Comparison of ENCODE assay signal across 20 cellular contexts in the genomic region with DNA sequence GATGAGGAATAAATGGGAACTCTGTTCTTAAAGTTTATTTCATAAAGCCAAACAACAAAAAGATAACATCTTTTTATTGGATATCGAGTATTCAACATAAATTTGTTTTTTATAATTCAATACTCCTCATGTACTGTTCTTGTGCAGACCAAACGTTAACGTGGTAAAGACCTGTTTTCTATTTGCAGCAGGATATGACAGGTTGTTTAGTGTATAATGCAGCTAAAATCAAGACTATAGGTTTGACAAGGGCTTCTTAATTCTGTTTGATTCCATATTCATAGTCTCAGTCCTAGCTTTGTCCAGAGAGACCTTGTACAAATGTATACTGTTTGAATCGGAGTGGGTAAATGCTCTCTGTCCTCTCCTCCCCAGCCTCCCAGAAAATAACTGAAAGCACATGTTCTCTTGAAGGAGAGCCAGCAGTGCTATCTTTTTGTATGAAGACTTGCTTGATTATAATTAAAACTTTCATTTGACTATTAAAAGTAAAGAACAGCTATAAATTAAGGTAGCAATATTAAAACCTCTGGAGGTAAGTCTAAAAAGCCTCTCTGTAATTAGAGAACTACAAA. TPM values are rescaled to one million over a fixed set of nuclear protein-coding genes. Genes with fewer than 3 reads are reported as not detected.
DNase-seq lines count a peak whose midpoint lies in the region; ATAC-seq and TF ChIP-seq lines count a peak whose summit lies in the region.
"Had no signal": no experiment of that assay in that cellular context is flagged by ENCODE, and none has a peak within 500 bp of the region (broad histone marks: within the 10 kb centered on the region; RNA-seq: fewer than 3 reads in every experiment).

No MANE protein-coding gene starts in this region.

- H3K36me3 ChIP-seq in Panc1 (ENCODE audit: control insufficient read depth, insufficient read depth, low read length): no peaks in the 10 kb centered on the region
- H3K36me3 ChIP-seq in esophagus muscularis mucosa: no peaks in the 10 kb centered on the region
- no peaks in the 10 kb centered on the region for H3K36me3 ChIP-seq in stomach
- H3K36me3 ChIP-seq: Peyer's patch had no signal

- ATAC-seq in Panc1: no peak

- POLR2A ChIA-PET in Panc1 (lab: Charles Lee): no interaction called here

- H3K27ac ChIP-seq in Panc1 (ENCODE audit: low read length): peak overlapping the region; percentile 54; the same call in 1 of the 2 replicates
- H3K27ac ChIP-seq in esophagus muscularis mucosa (replicated peaks in 1 of 4): peak overlapping the region; percentile 10 to 22 (median 20)
- peak overlapping the region in 4 of 5 donors; percentile 39 to 77 (median 62) for H3K27ac ChIP-seq in stomach
- H3K27ac ChIP-seq: Peyer's patch had no signal

- in situ Hi-C loops in Panc1 (cut with HindIII; ENCODE audit: low pct_unique_long_range_greater_than_20kb, low sequenced_read_pairs): no loop called here

- 64% methylated on average over 4 of the region's 4 CpGs for WGBS in esophagus muscularis mucosa
- WGBS in stomach, 5 donors: 38 to 66% (median 53%) methylated on average over 4 of the region's 4 CpGs

- H3K27ac Mint-ChIP-seq in activated naive CD4-positive, alpha-beta T cell treated with anti-CD3 and anti-CD28 coated beads for 36 hours: peak overlapping the region; percentile 75
- no peak overlapping the region for H3K27ac Mint-ChIP-seq in activated T-helper 1 cell treated with anti-CD3 and anti-CD28 coated beads, Interleukin-12 subunit alpha, Interleukin-12 subunit beta, Interleukin-2, Interleukin-4 antibody, amounts not matched to agents 30 ng/mL and 10 ng/mL and 1 ng/mL, durations not matched to agents 14 hours and 24 hours and 36 hours

- TF ChIP-seq POLR2A in esophagus muscularis mucosa (IDR thresholded peaks at IDR 0.05; ENCODE audit: low read depth) (no peak), stomach (IDR thresholded peaks at IDR 0.05) (no peak)

- intact Hi-C loops in activated naive CD4-positive, alpha-beta T cell treated with anti-CD3 and anti-CD28 coated beads for 36 hours (cut with micrococcal nuclease): no loop called here
- intact Hi-C loops in Panc1 (cut with micrococcal nuclease; ENCODE audit: unreplicated experiment): no loop called here
- intact Hi-C loops in esophagus muscularis mucosa (cut with DNase I): no loop called here
- intact Hi-C loops in stomach (cut with DNase I; ENCODE audit: low total_unique reads): no loop called here
- intact Hi-C loops in activated T-helper 1 cell treated with anti-CD3 and anti-CD28 coated beads, Interleukin-12 subunit alpha, Interleukin-12 subunit beta, Interleukin-2, Interleukin-4 antibody, amounts not matched to agents 30 ng/mL and 10 ng/mL and 1 ng/mL, durations not matched to agents 14 hours and 24 hours and 36 hours (cut with micrococcal nuclease): no loop called here

- H3K4me3 Mint-ChIP-seq in activated naive CD4-positive, alpha-beta T cell treated with anti-CD3 and anti-CD28 coated beads for 36 hours: peak overlapping the region; percentile 15
- no peak overlapping the region for H3K4me3 Mint-ChIP-seq in activated T-helper 1 cell treated with anti-CD3 and anti-CD28 coated beads, Interleukin-12 subunit alpha, Interleukin-12 subunit beta, Interleukin-2, Interleukin-4 antibody, amounts not matched to agents 30 ng/mL and 10 ng/mL and 1 ng/mL, durations not matched to agents 14 hours and 24 hours and 36 hours
- H3K4me3 Mint-ChIP-seq: CD14-positive monocyte had no signal

- CTCF ChIA-PET in activated naive CD4-positive, alpha-beta T cell treated with anti-CD3 and anti-CD28 coated beads for 36 hours (lab: Charles Lee): interaction anchor here (2.2 kb wide), 1 partner anchor 100 kb away, joined by 8 read pairs; no protein-coding TSS in a partner anchor
- CTCF ChIA-PET in Panc1 (lab: Charles Lee): no interaction called here

- H3K9me3 ChIP-seq in Panc1 (ENCODE audit: control insufficient read depth, insufficient read depth, low read depth, low read length) (no peaks in the 10 kb centered on the region), esophagus muscularis mucosa (no peaks in the 10 kb centered on the region), stomach (no peaks in the 10 kb centered on the region)
- H3K9me3 ChIP-seq: Peyer's patch had no signal

- peaks cover 67% of the 10 kb centered on the region for H3K4me1 Mint-ChIP-seq in activated naive CD4-positive, alpha-beta T cell treated with anti-CD3 and anti-CD28 coated beads for 36 hours (ENCODE audit: low read depth)
- H3K4me1 Mint-ChIP-seq in activated T-helper 1 cell treated with anti-CD3 and anti-CD28 coated beads, Interleukin-12 subunit alpha, Interleukin-12 subunit beta, Interleukin-2, Interleukin-4 antibody, amounts not matched to agents 30 ng/mL and 10 ng/mL and 1 ng/mL, durations not matched to agents 14 hours and 24 hours and 36 hours (ENCODE audit: low read depth): peaks cover 30% of the 10 kb centered on the region

- peaks cover 1% of the 10 kb centered on the region for H3K36me3 Mint-ChIP-seq in activated naive CD4-positive, alpha-beta T cell treated with anti-CD3 and anti-CD28 coated beads for 36 hours (ENCODE audit: low read depth)
- H3K36me3 Mint-ChIP-seq in activated T-helper 1 cell treated with anti-CD3 and anti-CD28 coated beads, Interleukin-12 subunit alpha, Interleukin-12 subunit beta, Interleukin-2, Interleukin-4 antibody, amounts not matched to agents 30 ng/mL and 10 ng/mL and 1 ng/mL, durations not matched to agents 14 hours and 24 hours and 36 hours (ENCODE audit: low read depth): no peaks in the 10 kb centered on the region
- H3K36me3 Mint-ChIP-seq: CD14-positive monocyte had no signal

- no peaks in the 10 kb centered on the region for H3K9me3 Mint-ChIP-seq in activated naive CD4-positive, alpha-beta T cell treated with anti-CD3 and anti-CD28 coated beads for 36 hours
- H3K9me3 Mint-ChIP-seq in activated T-helper 1 cell treated with anti-CD3 and anti-CD28 coated beads, Interleukin-12 subunit alpha, Interleukin-12 subunit beta, Interleukin-2, Interleukin-4 antibody, amounts not matched to agents 30 ng/mL and 10 ng/mL and 1 ng/mL, durations not matched to agents 14 hours and 24 hours and 36 hours: peaks cover 5% of the 10 kb centered on the region

- no TSS peak for BruUV-seq in Panc1 (replicated peaks; lab: Mats Ljungman, UMichigan)

- no peak for DNase-seq in activated naive CD4-positive, alpha-beta T cell treated with anti-CD3 and anti-CD28 coated beads for 36 hours
- no peak for DNase-seq in activated naive CD4-positive, alpha-beta T cell (lab: John Stamatoyannopoulos, UW)
- DNase-seq in Panc1 (ENCODE audit: low read depth, low spot score) (no peak), esophagus muscularis mucosa (ENCODE audit: extremely low spot score) (no peak), stomach (no peak), NCI-H2227 treated with DMSO at 0.1 percent for 48 hours (lab: John Stamatoyannopoulos, UW) (no peak), HuH-7.5 (ENCODE audit: low spot score) (no peak)
- no peak for DNase-seq in activated T-helper 1 cell treated with anti-CD3 and anti-CD28 coated beads, Interleukin-12 subunit alpha, Interleukin-12 subunit beta, Interleukin-2, Interleukin-4 antibody, amounts not matched to agents 30 ng/mL and 10 ng/mL and 1 ng/mL, durations not matched to agents 14 hours and 24 hours and 36 hours (ENCODE audit: low spot score)
- DNase-seq: COR-L47, KG1, NCI-H1436, NCI-H2029, NCI-H2171 treated with DMSO at 0.1 percent for 48 hours, NCI-H510A treated with DMSO at 0.1 percent for 48 hours, Peyer's patch, Right ventricle myocardium superior had no signal

- peaks cover 12% of the 10 kb centered on the region for H3K4me1 ChIP-seq in Panc1 (ENCODE audit: control insufficient read depth, insufficient read depth, low read length)
- peaks cover 0 to 31% (median 14%) of the 10 kb centered on the region in 4 donors for H3K4me1 ChIP-seq in esophagus muscularis mucosa
- peaks cover 4 to 32% (median 7%) of the 10 kb centered on the region in 4 donors for H3K4me1 ChIP-seq in stomach
- H3K4me1 ChIP-seq: Peyer's patch had no signal

- H3K4me3 ChIP-seq in Panc1 (ENCODE audit: low read depth in 2 of 2, low read length in 2 of 2) (no peak overlapping the region), esophagus muscularis mucosa (no peak overlapping the region), stomach (no peak overlapping the region)
- H3K4me3 ChIP-seq: Peyer's patch had no signal

- TF ChIP-seq EP300 in esophagus muscularis mucosa (IDR thresholded peaks at IDR 0.05) (no peak), stomach (IDR thresholded peaks at IDR 0.05) (no peak)

- no peaks in the 10 kb centered on the region for H3K27me3 Mint-ChIP-seq in activated naive CD4-positive, alpha-beta T cell treated with anti-CD3 and anti-CD28 coated beads for 36 hours (ENCODE audit: low read depth)
- no peaks in the 10 kb centered on the region for H3K27me3 Mint-ChIP-seq in activated T-helper 1 cell treated with anti-CD3 and anti-CD28 coated beads, Interleukin-12 subunit alpha, Interleukin-12 subunit beta, Interleukin-2, Interleukin-4 antibody, amounts not matched to agents 30 ng/mL and 10 ng/mL and 1 ng/mL, durations not matched to agents 14 hours and 24 hours and 36 hours (ENCODE audit: insufficient read depth)

- H3K27me3 ChIP-seq in Panc1 (ENCODE audit: control insufficient read depth, insufficient read depth, low read length): no peaks in the 10 kb centered on the region
- no peaks in the 10 kb centered on the region for H3K27me3 ChIP-seq in esophagus muscularis mucosa
- no peaks in the 10 kb centered on the region for H3K27me3 ChIP-seq in stomach
- H3K27me3 ChIP-seq: Peyer's patch had no signal

- TF ChIP-seq CTCF in Panc1 (IDR thresholded peaks at IDR 0.05) (no peak), esophagus muscularis mucosa (IDR thresholded peaks at IDR 0.05) (no peak), stomach (IDR thresholded peaks at IDR 0.05) (no peak)

RNA-seq across cellular contexts. Expression of a gene that starts 17.7 kb away (rescaled TPM):
- total RNA-seq in activated naive CD4-positive, alpha-beta T cell treated with anti-CD3 and anti-CD28 coated beads for 36 hours: 1,000 to 10,000 TPM; 5,535 to 5,691 TPM
- total RNA-seq in Panc1 (2021; ENCODE audit: unreplicated experiment): 2,928 TPM
- polyA plus RNA-seq in Panc1 (2012; ENCODE audit: insufficient read length): 5,442 TPM
- total RNA-seq in esophagus muscularis mucosa: 1,000 to 10,000 TPM; 3,072 to 3,725 (median 3,326) TPM
- total RNA-seq in stomach: 1,000 to 10,000 TPM; 1,734 to 4,964 (median 2,895) TPM
- over 10,000 TPM in 2 of 3 donors, 1,000 to 10,000 TPM in 1; 4,831 to 14,609 (median 13,196) TPM for polyA plus RNA-seq in stomach
- 6,544 and 6,612 TPM in 2 replicates for total RNA-seq in activated T-helper 1 cell treated with anti-CD3 and anti-CD28 coated beads, Interleukin-12 subunit alpha, Interleukin-12 subunit beta, Interleukin-2, Interleukin-4 antibody, amounts not matched to agents 30 ng/mL and 10 ng/mL and 1 ng/mL, durations not matched to agents 14 hours and 24 hours and 36 hours

RNA-seq across cellular contexts. Expression of a gene that starts 51.8 kb away (rescaled TPM):
- total RNA-seq in activated naive CD4-positive, alpha-beta T cell treated with anti-CD3 and anti-CD28 coated beads for 36 hours: not detected
- total RNA-seq in Panc1 (2021; ENCODE audit: unreplicated experiment) (not detected), esophagus muscularis mucosa (not detected), stomach (under 1 TPM in 1 of 5 donors, not detected in 4; 0.18 TPM)
- not detected for polyA plus RNA-seq in Panc1 (2012; ENCODE audit: insufficient read length)
- polyA plus RNA-seq in stomach: under 1 TPM in 1 of 3 donors, not detected in 2; 0.31 TPM
- total RNA-seq in activated T-helper 1 cell treated with anti-CD3 and anti-CD28 coated beads, Interleukin-12 subunit alpha, Interleukin-12 subunit beta, Interleukin-2, Interleukin-4 antibody, amounts not matched to agents 30 ng/mL and 10 ng/mL and 1 ng/mL, durations not matched to agents 14 hours and 24 hours and 36 hours: 0.05 TPM in 2 replicates
- total RNA-seq: A673, Daoy, H1 had no signal
- polyA plus RNA-seq: CD14-positive monocyte, H1 had no signal
